In the genomic region with DNA sequence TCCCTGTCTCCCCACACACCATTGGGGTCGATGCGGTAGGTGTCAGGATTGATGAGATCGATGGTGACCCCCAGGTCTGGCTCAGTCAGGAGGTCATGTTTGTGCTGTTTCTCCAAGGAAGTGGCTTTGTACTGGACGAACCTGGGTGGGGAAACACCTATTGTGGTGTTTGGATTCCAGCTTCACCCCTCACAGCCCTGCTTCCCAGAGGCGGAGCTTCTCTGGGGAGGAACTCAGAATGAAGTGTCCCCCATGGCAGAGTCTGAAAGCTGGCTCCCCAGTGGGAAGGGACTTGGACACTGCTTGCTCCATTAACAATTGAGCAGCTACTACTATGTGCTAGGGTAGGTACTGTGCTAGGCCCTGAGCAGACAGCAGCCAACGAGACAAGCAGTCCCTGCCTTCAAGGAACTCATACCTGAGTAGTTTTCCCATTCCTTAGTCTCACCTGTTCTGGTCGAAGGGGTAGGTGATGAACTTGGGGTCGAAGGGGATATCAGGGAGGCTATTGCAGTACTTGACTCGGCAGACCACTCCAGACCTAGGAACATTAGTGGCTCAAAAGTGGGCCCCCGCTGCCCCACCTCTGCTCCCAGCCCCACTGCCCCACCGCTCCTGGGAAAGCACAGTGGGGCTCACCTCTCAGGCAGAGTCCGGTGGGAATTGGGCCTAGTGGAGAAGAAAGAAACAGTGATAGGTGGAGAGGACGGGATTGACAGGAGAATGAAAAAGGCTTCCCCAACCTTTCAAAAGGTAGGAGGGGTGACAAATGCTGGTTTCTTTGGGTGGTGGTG, we compare ENCODE assay signal across 8 cellular contexts. TPM values are rescaled to one million over a fixed set of nuclear protein-coding genes. Genes with fewer than 3 reads are reported as not detected.
A peak's percentile ranks its signal among the peaks of the same experiment; 100 is the strongest.
DNase-seq lines count a peak whose midpoint lies in the region; ATAC-seq, FAIRE-seq and TF ChIP-seq lines count a peak whose summit lies in the region.

No MANE protein-coding gene starts in this region.

- H3K9me3 ChIP-seq in gastroesophageal sphincter: no peaks in the 10 kb centered on the region
- no peaks in the 10 kb centered on the region for H3K9me3 ChIP-seq in small intestine (ENCODE audit: control insufficient read depth, low read depth)

- H3K27me3 ChIP-seq in gastroesophageal sphincter (no peaks in the 10 kb centered on the region), small intestine (ENCODE audit: control insufficient read depth in 2 of 2, insufficient read depth in 2 of 2, low read length in 2 of 2) (no peaks in the 10 kb centered on the region)

- peaks cover 0 to 64% (median 14%) of the 10 kb centered on the region in 3 donors for H3K4me1 ChIP-seq in gastroesophageal sphincter
- peaks cover 0 to 2% of the 10 kb centered on the region in 2 donors for H3K4me1 ChIP-seq in small intestine (ENCODE audit: control insufficient read depth in 2 of 2, insufficient read depth in 1 of 2, low read depth in 1 of 2, low read length in 1 of 2)

- TF ChIP-seq EP300 in gastroesophageal sphincter (IDR thresholded peaks at IDR 0.05): no peak

- no peak for ATAC-seq in gastroesophageal sphincter
- no peak for ATAC-seq in GM21723 (IDR thresholded peaks at IDR 0.05; ENCODE audit: unreplicated experiment)
- no peak for ATAC-seq in GM19467 (IDR thresholded peaks at IDR 0.05; ENCODE audit: unreplicated experiment)

- H3K27ac ChIP-seq in gastroesophageal sphincter (peak overlapping the region; percentile 98 to 99 (median 98)), small intestine (ENCODE audit: low read depth in 1 of 2, low read length in 1 of 2) (peak overlapping the region in 1 of 2 donors; percentile 98)

- no peak for FAIRE-seq in small intestine (lab: Jason Lieb, UNC)

- DNase-seq in HFF-Myc (ENCODE audit: extremely low read depth, low read depth) (no peak), small intestine (no peak), UCSD-AML1 (lab: John Stamatoyannopoulos, UW; ENCODE audit: unreplicated experiment) (no peak), amniotic stem cell (lab: John Stamatoyannopoulos, UW) (no peak)

- 17 to 44% methylated on average over 4 to 6 of the region's 13 CpGs for WGBS in gastroesophageal sphincter (ENCODE audit: low coverage in 1 of 2), 2 donors
- WGBS in small intestine, 3 donors: 60 to 65% (median 63%) methylated on average over 13 of the region's 13 CpGs

- H3K4me3 ChIP-seq in HFF-Myc (replicated peaks; ENCODE audit: low read depth, low read length) (peak overlapping the region; percentile 89), WI38 (ENCODE audit: low read depth, low read length) (peak overlapping the region; percentile 99), gastroesophageal sphincter (peak overlapping the region; percentile 84 to 93), small intestine (ENCODE audit: low read depth in 1 of 2, low read length in 2 of 2) (peak overlapping the region; percentile 68 to 74)

- peaks cover 0 to 72% of the 10 kb centered on the region in 2 donors for H3K36me3 ChIP-seq in gastroesophageal sphincter
- H3K36me3 ChIP-seq in small intestine (ENCODE audit: control insufficient read depth in 2 of 2, insufficient read depth in 2 of 2, low read length in 2 of 2): peaks cover 7 to 8% of the 10 kb centered on the region in 2 donors

- TF ChIP-seq POLR2A in gastroesophageal sphincter (IDR thresholded peaks at IDR 0.05): no peak

- TF ChIP-seq CTCF in HFF-Myc (IDR thresholded peaks at IDR 0.05; ENCODE audit: low read depth, low read length, missing control alignments) (no peak), WI38 (IDR thresholded peaks at IDR 0.05; ENCODE audit: low read depth, low read length) (no peak), gastroesophageal sphincter (IDR thresholded peaks at IDR 0.05) (no peak)

RNA-seq across cellular contexts. Expression of a gene that starts 1.1 kb away (rescaled TPM):
- total RNA-seq in gastroesophageal sphincter: 10 to 100 TPM; 32.8 to 48.0 (median 44.0) TPM
- 10 to 100 TPM; 32.9 to 39.2 (median 36.5) TPM for polyA plus RNA-seq in small intestine

RNA-seq across cellular contexts. Expression of a gene that starts 1.4 kb away (rescaled TPM):
- total RNA-seq in gastroesophageal sphincter: 10 to 100 TPM; 30.0 to 50.7 (median 36.4) TPM
- polyA plus RNA-seq in small intestine: 10 to 100 TPM; 20.3 to 29.3 (median 21.9) TPM

RNA-seq across cellular contexts. Expression of a gene that starts 16.8 kb away (rescaled TPM):
- 100 to 1,000 TPM in 3 of 4 donors, 10 to 100 TPM in 1; 78.6 to 276 (median 158) TPM for total RNA-seq in gastroesophageal sphincter
- 100 to 1,000 TPM; 104 to 222 (median 167) TPM for polyA plus RNA-seq in small intestine

RNA-seq across cellular contexts. Expression of a gene that starts 22.7 kb away (rescaled TPM):
- 10 to 100 TPM; 19.5 to 35.3 (median 23.4) TPM for total RNA-seq in gastroesophageal sphincter
- polyA plus RNA-seq in small intestine: 1 to 10 TPM; 1.9 to 6.5 (median 6.1) TPM

RNA-seq across cellular contexts. Expression of a gene that starts 45.9 kb away (rescaled TPM):
- 1,000 to 10,000 TPM; 1,023 to 1,769 (median 1,110) TPM for total RNA-seq in gastroesophageal sphincter
- polyA plus RNA-seq in small intestine: 1,000 to 10,000 TPM; 1,341 to 3,643 (median 3,272) TPM
